9 cellular contexts compared by ENCODE assay signal in genomic region chr3:100634493-100635272, GRCh38. TPM values are rescaled to one million over a fixed set of nuclear protein-coding genes. Genes with fewer than 3 reads are reported as not detected.
A peak's percentile ranks its signal among the peaks of the same experiment; 100 is the strongest.
DNase-seq lines count a peak whose midpoint lies in the region; ATAC-seq lines count a peak whose summit lies in the region.
"Had no signal": no experiment of that assay in that cellular context is flagged by ENCODE, and none has a peak within 500 bp of the region (broad histone marks: within the 10 kb centered on the region; RNA-seq: fewer than 3 reads in every experiment).

No MANE protein-coding gene starts in this region.

- peaks cover 18% of the 10 kb centered on the region for H3K27me3 Mint-ChIP-seq in activated CD8-positive, alpha-beta memory T cell treated with anti-CD3 and anti-CD28 coated beads, Interleukin-2, amount 10 ng/mL, durations not matched to agents 7 days and 5 days

- no peak overlapping the region for H3K4me3 Mint-ChIP-seq in activated CD8-positive, alpha-beta memory T cell treated with anti-CD3 and anti-CD28 coated beads, Interleukin-2, amount 10 ng/mL, durations not matched to agents 7 days and 5 days

- peaks cover 9% of the 10 kb centered on the region for H3K4me1 Mint-ChIP-seq in activated CD8-positive, alpha-beta memory T cell treated with anti-CD3 and anti-CD28 coated beads, Interleukin-2, amount 10 ng/mL, durations not matched to agents 7 days and 5 days

- intact Hi-C loops in left colon (cut with DNase I, micrococcal nuclease) = no loop called here

- no peaks in the 10 kb centered on the region for H3K36me3 Mint-ChIP-seq in activated CD8-positive, alpha-beta memory T cell treated with anti-CD3 and anti-CD28 coated beads, Interleukin-2, amount 10 ng/mL, durations not matched to agents 7 days and 5 days

- CTCF ChIA-PET in activated CD8-positive, alpha-beta memory T cell treated with anti-CD3 and anti-CD28 coated beads, Interleukin-2, amount 10 ng/mL, durations not matched to agents 7 days and 5 days (lab: Charles Lee) = interaction anchor here (0.5 to 1.2 kb wide), 5 partner anchors 31 to 171 kb away, joined by 3 read pairs; no protein-coding TSS in a partner anchor

- ATAC-seq in activated CD8-positive, alpha-beta memory T cell treated with anti-CD3 and anti-CD28 coated beads, Interleukin-2, amount 10 ng/mL, durations not matched to agents 7 days and 5 days = peak; percentile 33
- peak; percentile 93 for ATAC-seq in left colon
- ATAC-seq in GM19395 (IDR thresholded peaks at IDR 0.05; ENCODE audit: unreplicated experiment) = no peak
- no peak for ATAC-seq in HG03565 (IDR thresholded peaks at IDR 0.05; ENCODE audit: unreplicated experiment)

- no peak overlapping the region for H3K27ac Mint-ChIP-seq in activated CD8-positive, alpha-beta memory T cell treated with anti-CD3 and anti-CD28 coated beads, Interleukin-2, amount 10 ng/mL, durations not matched to agents 7 days and 5 days

- peak; percentile 26 to 30 for DNase-seq in NCI-H2081 (lab: John Stamatoyannopoulos, UW)
- no peak for DNase-seq in NCI-H2081 treated with DMSO at 0.1 percent for 48 hours (lab: John Stamatoyannopoulos, UW)
- DNase-seq in Kasumi-1 (lab: John Stamatoyannopoulos, UW) = peak; percentile 36 to 38
- DNase-seq in activated CD8-positive, alpha-beta memory T cell treated with anti-CD3 and anti-CD28 coated beads, Interleukin-2, amount 10 ng/mL, durations not matched to agents 7 days and 5 days = peak; percentile 50
- DNase-seq in left colon = peak; percentile 49 to 76
- no peak for DNase-seq in NCI-H2227 (lab: John Stamatoyannopoulos, UW; ENCODE audit: unreplicated experiment)

- no peaks in the 10 kb centered on the region for H3K9me3 Mint-ChIP-seq in activated CD8-positive, alpha-beta memory T cell treated with anti-CD3 and anti-CD28 coated beads, Interleukin-2, amount 10 ng/mL, durations not matched to agents 7 days and 5 days (ENCODE audit: low read depth)

RNA-seq across cellular contexts. Expression of gene ADGRG7, which starts 25.3 kb away (rescaled TPM):
- total RNA-seq in activated CD8-positive, alpha-beta memory T cell treated with anti-CD3 and anti-CD28 coated beads, Interleukin-2, amount 10 ng/mL, durations not matched to agents 7 days and 5 days = not detected
- 10 to 100 TPM; 11.7 to 15.6 TPM for total RNA-seq in left colon
- total RNA-seq: T-helper 1 cell treated with Interleukin-12 subunit alpha and Interleukin-12 subunit beta and Interleukin-4 antibody, amounts not matched to agents 30 ng/mL and 1 ng/mL, for 36 hours had no signal

Comparison
In these comparisons a context has a peak if more than half of its experiments do, and no peak if none do; other contexts are left out.
1. DNase-seq: peak in NCI-H2081 (2 of 2), Kasumi-1 (2 of 2), activated CD8-positive, alpha-beta memory T cell treated with anti-CD3 and anti-CD28 coated beads, Interleukin-2, amount 10 ng/mL, durations not matched to agents 7 days and 5 days (single experiment) and left colon (2 of 2); none in NCI-H2081 treated with DMSO at 0.1 percent for 48 hours (single experiment) and NCI-H2227 (single experiment).
2. ATAC-seq: peak in activated CD8-positive, alpha-beta memory T cell treated with anti-CD3 and anti-CD28 coated beads, Interleukin-2, amount 10 ng/mL, durations not matched to agents 7 days and 5 days (single experiment) and left colon (single experiment); none in GM19395 (single experiment) and HG03565 (single experiment).
3. RNA of gene ADGRG7, which starts 25.3 kb away (total RNA-seq): 11.7 to 15.6 TPM in left colon; not detected in activated CD8-positive, alpha-beta memory T cell treated with anti-CD3 and anti-CD28 coated beads, Interleukin-2, amount 10 ng/mL, durations not matched to agents 7 days and 5 days; every median in the first group is over 10 times any median in the second.